1 cellular context compared by ENCODE assay signal in genomic region chr18:48590678-48591077, GRCh38.
TF ChIP-seq lines count a peak whose summit lies in the region.

No MANE protein-coding gene starts in this region.

TF ChIP-seq in A549, 52 proteins besides CTCF, POLR2A, EP300 and RAD21:
- no peak for TF ChIP-seq HMGXB4 (CRISPR knock-in tag; IDR thresholded peaks at IDR 0.05; ENCODE audit: borderline replicate concordance)
- TF ChIP-seq HOXB5 (CRISPR knock-in tag; IDR thresholded peaks at IDR 0.05): no peak
- TF ChIP-seq NFE2L2 (conservative IDR thresholded peaks at IDR 0.05; ENCODE audit: low read length): no peak
- TF ChIP-seq, protein P1, sequence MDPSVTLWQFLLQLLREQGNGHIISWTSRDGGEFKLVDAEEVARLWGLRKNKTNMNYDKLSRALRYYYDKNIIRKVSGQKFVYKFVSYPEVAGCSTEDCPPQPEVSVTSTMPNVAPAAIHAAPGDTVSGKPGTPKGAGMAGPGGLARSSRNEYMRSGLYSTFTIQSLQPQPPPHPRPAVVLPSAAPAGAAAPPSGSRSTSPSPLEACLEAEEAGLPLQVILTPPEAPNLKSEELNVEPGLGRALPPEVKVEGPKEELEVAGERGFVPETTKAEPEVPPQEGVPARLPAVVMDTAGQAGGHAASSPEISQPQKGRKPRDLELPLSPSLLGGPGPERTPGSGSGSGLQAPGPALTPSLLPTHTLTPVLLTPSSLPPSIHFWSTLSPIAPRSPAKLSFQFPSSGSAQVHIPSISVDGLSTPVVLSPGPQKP (IDR thresholded peaks at IDR 0.05; ENCODE audit: low read depth, low read length): no peak
- no peak for TF ChIP-seq CEBPB (IDR thresholded peaks at IDR 0.05)
- no peak for TF ChIP-seq SREBF2 (IDR thresholded peaks at IDR 0.05)
- no peak for TF ChIP-seq REST (IDR thresholded peaks at IDR 0.05)
- no peak for TF ChIP-seq HDAC2 (IDR thresholded peaks at IDR 0.05)
- no peak for TF ChIP-seq MYC (IDR thresholded peaks at IDR 0.05; ENCODE audit: borderline replicate concordance, low read length)
- no peak for TF ChIP-seq E2F6 (IDR thresholded peaks at IDR 0.05; ENCODE audit: borderline replicate concordance, low read depth)
